ENCODE assay signal across 15 cellular contexts in the genomic region with DNA sequence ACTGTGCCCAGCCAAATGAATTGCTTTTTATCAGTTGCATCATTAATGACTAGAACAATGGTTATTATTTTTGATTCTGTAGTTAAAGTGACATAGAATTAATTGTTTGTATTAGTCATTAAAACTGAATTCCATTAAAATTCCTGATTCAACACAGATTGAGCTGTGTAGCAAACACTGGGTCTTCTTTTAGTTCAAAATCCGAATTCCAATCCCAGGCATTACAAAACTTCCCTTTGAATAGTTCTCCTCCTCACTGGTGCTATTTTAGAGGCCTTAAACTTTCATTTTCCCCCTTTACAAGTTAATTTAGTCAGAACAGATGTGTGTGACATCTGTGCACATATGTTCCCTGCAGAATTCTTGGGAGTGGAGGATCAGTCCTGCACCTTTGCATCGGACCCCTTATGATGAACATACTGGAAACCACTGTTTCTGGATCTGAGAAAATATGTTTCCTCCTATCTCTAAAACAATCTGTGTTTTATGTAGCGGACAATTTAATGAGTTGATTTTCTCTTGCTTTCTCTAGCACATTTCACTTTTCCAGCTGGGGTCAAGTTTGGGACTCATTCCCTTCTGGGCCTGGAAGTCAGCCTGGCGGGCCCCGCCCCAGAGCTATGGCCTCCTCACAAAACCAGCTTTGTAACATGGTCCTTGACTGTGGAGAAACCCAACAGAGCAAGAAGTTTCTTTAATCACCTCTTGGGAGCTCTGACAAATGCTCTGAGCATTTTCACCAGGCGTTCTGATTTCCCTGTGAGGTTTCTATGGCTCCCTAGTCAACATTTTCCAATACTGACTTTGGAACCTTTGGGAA.
"Had no signal": no experiment of that assay in that cellular context is flagged by ENCODE, and none has a peak within 500 bp of the region (broad histone marks: within the 10 kb centered on the region; RNA-seq: fewer than 3 reads in every experiment).

No MANE protein-coding gene starts in this region.

- H3K27me3 ChIP-seq: esophagus squamous epithelium, pancreas, tibial artery had no signal

- H3K27ac ChIP-seq: esophagus squamous epithelium, neutrophil, pancreas had no signal

- H3K27ac Mint-ChIP-seq: activated naive CD4-positive, alpha-beta T cell treated with anti-CD3 and anti-CD28 coated beads, Interleukin-2, amount 50 U/mL, for 24 hours; nephron had no signal

- H3K4me1 ChIP-seq: esophagus squamous epithelium, pancreas, tibial artery had no signal

- H3K9me3 ChIP-seq: esophagus squamous epithelium, neutrophil, pancreas, tibial artery had no signal

- H3K36me3 Mint-ChIP-seq: activated naive CD4-positive, alpha-beta T cell treated with anti-CD3 and anti-CD28 coated beads, Interleukin-2, amount 50 U/mL, for 24 hours; brain had no signal

- DNase-seq: activated CD4-positive, alpha-beta T cell treated with anti-CD3 and anti-CD28 coated beads for 1 hour; activated gamma-delta T cell treated with Interleukin-2 at 50 U/mL for 16 hours; activated T-cell treated with anti-CD3 and anti-CD28 coated beads, Interleukin-2, amount 50 U/mL, for 1 hour; anterior cingulate cortex; central memory CD4-positive, alpha-beta T cell; esophagus squamous epithelium; pancreas; stimulated activated CD4-positive, alpha-beta T cell treated with anti-CD3 and anti-CD28 coated beads, Interleukin-4, amount 100 ng/mL, for 24 hours; stimulated activated naive CD8-positive, alpha-beta T cell treated with anti-CD3 and anti-CD28 coated beads, Interleukin-15, Interleukin-2, amounts not matched to agents 100 U/mL and 50 U/mL, for 24 hours; T-helper 9 cell; tibial artery had no signal

- ATAC-seq: pancreas; stimulated activated naive CD8-positive, alpha-beta T cell treated with anti-CD3 and anti-CD28 coated beads, Interleukin-15, Interleukin-2, amounts not matched to agents 100 U/mL and 50 U/mL, for 24 hours had no signal

- H3K9me3 Mint-ChIP-seq: nephron had no signal

- H3K36me3 ChIP-seq: esophagus squamous epithelium, neutrophil, pancreas, tibial artery had no signal

- H3K4me3 ChIP-seq: esophagus squamous epithelium, pancreas, tibial artery had no signal

- H3K4me1 Mint-ChIP-seq: activated naive CD4-positive, alpha-beta T cell treated with anti-CD3 and anti-CD28 coated beads, Interleukin-2, amount 50 U/mL, for 24 hours; brain; nephron had no signal

- H3K4me3 Mint-ChIP-seq: activated naive CD4-positive, alpha-beta T cell treated with anti-CD3 and anti-CD28 coated beads, Interleukin-2, amount 50 U/mL, for 24 hours; brain; nephron had no signal
